ENCODE assay signal across 13 cellular contexts in genomic region chr5:15440434-15440833, GRCh38. TPM values are rescaled to one million over a fixed set of nuclear protein-coding genes. Genes with fewer than 3 reads are reported as not detected.
"Had no signal": no experiment of that assay in that cellular context is flagged by ENCODE, and none has a peak within 500 bp of the region (broad histone marks: within the 10 kb centered on the region; RNA-seq: fewer than 3 reads in every experiment).

No MANE protein-coding gene starts in this region.

- H3K9me3 Mint-ChIP-seq: type B pancreatic cell had no signal

- H3K36me3 ChIP-seq: neutrophil, sigmoid colon had no signal

- H3K4me1 Mint-ChIP-seq: activated naive CD4-positive, alpha-beta T cell treated with anti-CD3 and anti-CD28 coated beads, Interleukin-2, amount 10 ng/mL, durations not matched to agents 7 days and 5 days; memory B cell had no signal

- H3K27ac Mint-ChIP-seq: activated naive CD4-positive, alpha-beta T cell treated with anti-CD3 and anti-CD28 coated beads, Interleukin-2, amount 10 ng/mL, durations not matched to agents 7 days and 5 days; activated T-helper 2 cell treated with anti-CD3 and anti-CD28 coated beads, Interferon-gamma antibody, Interleukin-2, Interleukin-4, amounts not matched to agents 10 μg/mL and 5 μg/mL and 100 μg/mL, durations not matched to agents 14 hours and 24 hours and 36 hours; memory B cell; T-helper 2 cell treated with Interferon-gamma antibody and Interleukin-4, amounts not matched to agents 5 μg/mL and 100 μg/mL, for 36 hours; type B pancreatic cell had no signal

- H3K36me3 Mint-ChIP-seq: activated naive CD4-positive, alpha-beta T cell treated with anti-CD3 and anti-CD28 coated beads, Interleukin-2, amount 10 ng/mL, durations not matched to agents 7 days and 5 days; memory B cell; type B pancreatic cell had no signal

- H3K27ac ChIP-seq: epithelial cell of prostate, neutrophil, sigmoid colon had no signal

- DNase-seq: activated naive CD4-positive, alpha-beta T cell treated with anti-CD3 and anti-CD28 coated beads, Interleukin-2, amount 10 ng/mL, durations not matched to agents 7 days and 5 days; central memory CD4-positive, alpha-beta T cell; effector memory CD4-positive, alpha-beta T cell; posterior cingulate gyrus; sigmoid colon; stimulated activated CD4-positive, alpha-beta T cell treated with anti-CD3 and anti-CD28 coated beads, Interleukin-2, amount 100 ng/mL, for 48 hours; stimulated activated naive CD4-positive, alpha-beta T cell treated with Interleukin-2 at 50 U/mL for 16 hours had no signal

- H3K4me3 ChIP-seq: sigmoid colon had no signal

- H3K27me3 ChIP-seq: neutrophil, sigmoid colon had no signal

- H3K9me3 ChIP-seq: neutrophil, sigmoid colon had no signal

- H3K27me3 Mint-ChIP-seq: activated naive CD4-positive, alpha-beta T cell treated with anti-CD3 and anti-CD28 coated beads, Interleukin-2, amount 10 ng/mL, durations not matched to agents 7 days and 5 days; memory B cell had no signal

- H3K4me3 Mint-ChIP-seq: activated naive CD4-positive, alpha-beta T cell treated with anti-CD3 and anti-CD28 coated beads, Interleukin-2, amount 10 ng/mL, durations not matched to agents 7 days and 5 days; memory B cell; T-helper 2 cell treated with Interferon-gamma antibody and Interleukin-4, amounts not matched to agents 5 μg/mL and 100 μg/mL, for 36 hours; type B pancreatic cell had no signal

RNA-seq across cellular contexts. Expression of gene FBXL7, which starts 59.5 kb away (rescaled TPM):
- total RNA-seq: activated T-helper 2 cell treated with anti-CD3 and anti-CD28 coated beads, Interferon-gamma antibody, Interleukin-2, Interleukin-4, amounts not matched to agents 10 μg/mL and 5 μg/mL and 100 μg/mL, durations not matched to agents 14 hours and 24 hours and 36 hours had no signal
